In genomic region chr4:144734522-144734921, GRCh38 we compare ENCODE assay signal across 1 cellular context.
TF ChIP-seq lines count a peak whose summit lies in the region.

No MANE protein-coding gene starts in this region.

TF ChIP-seq in H1, 55 proteins besides CTCF, POLR2A, EP300 and RAD21 (continued from another document):
- TF ChIP-seq USF2 (IDR thresholded peaks at IDR 0.05; ENCODE audit: low read length) (no peak), GTF2F1 (IDR thresholded peaks at IDR 0.05; ENCODE audit: borderline replicate concordance, low read depth, low read length) (no peak), TAF1 (IDR thresholded peaks at IDR 0.05; ENCODE audit: low read depth, low read length) (no peak), RBBP5 (IDR thresholded peaks at IDR 0.05; ENCODE audit: borderline replicate concordance, low read depth, low read length) (no peak), KDM4A (IDR thresholded peaks at IDR 0.05; ENCODE audit: low read depth, low read length, severe bottlenecking) (no peak)
